1 cellular context compared by ENCODE assay signal in genomic region chr1:41919764-41920397, GRCh38.
TF ChIP-seq lines count a peak whose summit lies in the region.

No MANE protein-coding gene starts in this region.

TF ChIP-seq in H1, 55 proteins besides CTCF, POLR2A, EP300 and RAD21:
- TF ChIP-seq KDM4A (IDR thresholded peaks at IDR 0.05; ENCODE audit: low read depth, low read length, severe bottlenecking) (peak; percentile 14), SP4 (IDR thresholded peaks at IDR 0.05; ENCODE audit: low read length) (no peak), E2F6 (IDR thresholded peaks at IDR 0.05) (peak; percentile 83), TAF1 (IDR thresholded peaks at IDR 0.05; ENCODE audit: low read depth, low read length) (0 out of 2 replicates have a peak, but pooled peaks have one; percentile 27), SIN3A (conservative IDR thresholded peaks at IDR 0.05 in 1 of 2, IDR thresholded peaks at IDR 0.05 in 1 of 2; ENCODE audit: low read depth in 1 of 2, low read length in 2 of 2) (0 out of 4 replicates have a peak, but pooled peaks have one; percentile 30 to 62), KDM1A (IDR thresholded peaks at IDR 0.05; ENCODE audit: borderline replicate concordance, low read length) (no peak), ATF2 (IDR thresholded peaks at IDR 0.05; ENCODE audit: low read length) (no peak), USF2 (IDR thresholded peaks at IDR 0.05; ENCODE audit: low read length) (no peak)
